Comparison of ENCODE assay signal across 22 cellular contexts in genomic region chr2:75570024-75570947, GRCh38. TPM values are rescaled to one million over a fixed set of nuclear protein-coding genes. Genes with fewer than 3 reads are reported as not detected.
DNase-seq lines count a peak whose midpoint lies in the region; TF ChIP-seq lines count a peak whose summit lies in the region.
"Had no signal": no experiment of that assay in that cellular context is flagged by ENCODE, and none has a peak within 500 bp of the region (broad histone marks: within the 10 kb centered on the region; RNA-seq: fewer than 3 reads in every experiment).

No MANE protein-coding gene starts in this region.

- no peak overlapping the region for H4K91ac ChIP-seq in neuronal stem cell (ENCODE audit: low read depth, low read length, poor library complexity)

- H3K27ac ChIP-seq in KMS-11 (peak overlapping the region; percentile 31; the same call in 1 of the 2 replicates), hepatocyte (peak overlapping the region; percentile 84), neuronal stem cell (replicated peaks; ENCODE audit: low read length) (no peak overlapping the region), breast epithelium (peak overlapping the region in 1 of 2 donors; percentile 60)
- H3K27ac ChIP-seq: C4-2B, Peyer's patch, SJCRH30 had no signal

- no peak overlapping the region for H3K23ac ChIP-seq in neuronal stem cell (ENCODE audit: low read depth, low read length, poor library complexity)

- H3K18ac ChIP-seq in neuronal stem cell (ENCODE audit: low read length), result no peak overlapping the region

- H3K14ac ChIP-seq in neuronal stem cell (ENCODE audit: low read length), result no peak overlapping the region

- H3K4me2 ChIP-seq in KMS-11 (peak overlapping the region; percentile 33; the same call in 1 of the 2 replicates), hepatocyte (peak overlapping the region; percentile 63), neuronal stem cell (ENCODE audit: insufficient read depth, low read length, poor library complexity, severe bottlenecking) (no peak overlapping the region)

- no peak for TF ChIP-seq CTCF in KMS-11 (conservative IDR thresholded peaks at IDR 0.05; ENCODE audit: low read depth, low read length)
- TF ChIP-seq CTCF in hepatocyte (IDR thresholded peaks at IDR 0.05; ENCODE audit: poor library complexity), result no peak
- TF ChIP-seq CTCF in type B pancreatic cell (conservative IDR thresholded peaks at IDR 0.05), result no peak
- TF ChIP-seq CTCF in breast epithelium (IDR thresholded peaks at IDR 0.05), result no peak

- no peak overlapping the region for H2BK5ac ChIP-seq in neuronal stem cell (ENCODE audit: low read length)

- no peaks in the 10 kb centered on the region for H3K79me1 ChIP-seq in neuronal stem cell (ENCODE audit: low read depth, low read length)

- H3K9me3 Mint-ChIP-seq in type B pancreatic cell, result no peaks in the 10 kb centered on the region
- H3K9me3 Mint-ChIP-seq: activated CD4-positive, alpha-beta T cell treated with anti-CD3 and anti-CD28 coated beads, Interleukin-2, amount 10 ng/mL, durations not matched to agents 7 days and 5 days; activated T-helper 2 cell treated with anti-CD3 and anti-CD28 coated beads, Interferon-gamma antibody, Interleukin-2, Interleukin-4, amounts not matched to agents 10 μg/mL and 5 μg/mL and 100 μg/mL, durations not matched to agents 14 hours and 24 hours and 36 hours; nephron progenitor cell; T-helper 1 cell treated with Interleukin-12 subunit alpha and Interleukin-12 subunit beta and Interleukin-4 antibody, amounts not matched to agents 30 μg/mL and 1 μg/mL, for 36 hours had no signal

- peaks cover 50% of the 10 kb centered on the region for H3K4me1 Mint-ChIP-seq in type B pancreatic cell (ENCODE audit: unreplicated experiment)

- H3K79me2 ChIP-seq in KMS-11 (ENCODE audit: insufficient read depth, low read depth) (no peaks in the 10 kb centered on the region), hepatocyte (no peaks in the 10 kb centered on the region)

- no peak overlapping the region for H4K8ac ChIP-seq in neuronal stem cell (ENCODE audit: low read depth, low read length)

- H3K27me3 ChIP-seq in KMS-11 (ENCODE audit: insufficient read depth, low read depth) (no peaks in the 10 kb centered on the region), hepatocyte (no peaks in the 10 kb centered on the region), neuronal stem cell (ENCODE audit: control insufficient read depth in 3 of 3, insufficient read depth in 3 of 3, low read depth in 1 of 3, low read length in 3 of 3) (peaks cover 0 to 2% (median 1%) of the 10 kb centered on the region in 3 experiments), breast epithelium (no peaks in the 10 kb centered on the region)
- H3K27me3 ChIP-seq: Peyer's patch, tibial nerve had no signal

- H3K36me3 ChIP-seq in KMS-11 (ENCODE audit: insufficient read depth) (no peaks in the 10 kb centered on the region), hepatocyte (replicated peaks; ENCODE audit: insufficient read depth, low read depth) (no peaks in the 10 kb centered on the region), neuronal stem cell (replicated peaks in 1 of 2; ENCODE audit: control insufficient read depth in 2 of 2, insufficient read depth in 2 of 2, low read length in 2 of 2) (no peaks in the 10 kb centered on the region), breast epithelium (no peaks in the 10 kb centered on the region)
- H3K36me3 ChIP-seq: Peyer's patch, SJCRH30, tibial nerve had no signal

- peak overlapping the region; percentile 51 for H3K27ac Mint-ChIP-seq in type B pancreatic cell
- H3K27ac Mint-ChIP-seq: activated CD4-positive, alpha-beta T cell treated with anti-CD3 and anti-CD28 coated beads, Interleukin-2, amount 10 ng/mL, durations not matched to agents 7 days and 5 days; activated naive CD8-positive, alpha-beta T cell; activated T-helper 2 cell treated with anti-CD3 and anti-CD28 coated beads, Interferon-gamma antibody, Interleukin-2, Interleukin-4, amounts not matched to agents 10 μg/mL and 5 μg/mL and 100 μg/mL, durations not matched to agents 14 hours and 24 hours and 36 hours; T-helper 1 cell treated with Interleukin-12 subunit alpha and Interleukin-12 subunit beta and Interleukin-4 antibody, amounts not matched to agents 30 μg/mL and 1 μg/mL, for 36 hours had no signal

- H3K9me2 ChIP-seq in hepatocyte (replicated peaks; ENCODE audit: insufficient read depth), result no peaks in the 10 kb centered on the region

- H2BK120ac ChIP-seq in neuronal stem cell (ENCODE audit: low read depth, low read length), result no peak overlapping the region

- no peak for DNase-seq in hepatocyte (ENCODE audit: low spot score)
- DNase-seq in neuronal stem cell (ENCODE audit: low spot score), result no peak
- DNase-seq in type B pancreatic cell (ENCODE audit: extremely low spot score, unreplicated experiment), result no peak
- DNase-seq in activated CD4-positive, alpha-beta T cell treated with anti-CD3 and anti-CD28 coated beads, Interleukin-2, amount 50 U/mL, for 48 hours, result no peak
- no peak for DNase-seq in UCSD-AML1 (lab: John Stamatoyannopoulos, UW; ENCODE audit: unreplicated experiment)
- no peak for DNase-seq in breast epithelium (ENCODE audit: low spot score in 2 of 2)
- DNase-seq in DMS 273 treated with DMSO at 0.1 percent for 48 hours (lab: John Stamatoyannopoulos, UW), result no peak
- DNase-seq: activated CD4-positive, alpha-beta T cell treated with anti-CD3 and anti-CD28 coated beads, Interleukin-2, amount 10 ng/mL, durations not matched to agents 7 days and 5 days; Calu3; midbrain; nephron progenitor cell; Peyer's patch; stimulated activated CD4-positive, alpha-beta T cell treated with anti-CD3 and anti-CD28 coated beads, Interleukin-4, amount 100 ng/mL, for 1 hour; stimulated activated naive CD4-positive, alpha-beta T cell treated with Interleukin-2 at 50 U/mL for 16 hours had no signal

- no peak overlapping the region for H2AK5ac ChIP-seq in neuronal stem cell (ENCODE audit: low read depth, low read length)

- peak overlapping the region; percentile 32 for H3K4me3 Mint-ChIP-seq in type B pancreatic cell
- H3K4me3 Mint-ChIP-seq: activated CD4-positive, alpha-beta T cell treated with anti-CD3 and anti-CD28 coated beads, Interleukin-2, amount 10 ng/mL, durations not matched to agents 7 days and 5 days; activated naive CD8-positive, alpha-beta T cell; nephron progenitor cell; T-helper 1 cell treated with Interleukin-12 subunit alpha and Interleukin-12 subunit beta and Interleukin-4 antibody, amounts not matched to agents 30 μg/mL and 1 μg/mL, for 36 hours had no signal

- peak overlapping the region; percentile 28; the same call in 1 of the 2 replicates for H2AFZ ChIP-seq in KMS-11 (ENCODE audit: low read depth)
- no peak overlapping the region for H2AFZ ChIP-seq in hepatocyte
- peak overlapping the region; percentile 35 for H2AFZ ChIP-seq in neuronal stem cell (ENCODE audit: low read length)

- H3K4ac ChIP-seq in neuronal stem cell (ENCODE audit: low read length), result no peak overlapping the region

- H3K9me3 ChIP-seq in hepatocyte (ENCODE audit: low read depth) (no peaks in the 10 kb centered on the region), neuronal stem cell (replicated peaks in 1 of 2; ENCODE audit: control insufficient read depth in 2 of 2, insufficient read depth in 1 of 2, low read depth in 1 of 2, low read length in 2 of 2) (no peaks in the 10 kb centered on the region), breast epithelium (no peaks in the 10 kb centered on the region)
- H3K9me3 ChIP-seq: Peyer's patch, SJCRH30, tibial nerve had no signal

- H3K4me3 ChIP-seq in KMS-11 (IDR thresholded peaks at IDR 0.05; ENCODE audit: insufficient read depth, low read depth, low read length) (no peak overlapping the region), hepatocyte (no peak overlapping the region), neuronal stem cell (ENCODE audit: low read length in 2 of 2) (no peak overlapping the region), breast epithelium (no peak overlapping the region)
- H3K4me3 ChIP-seq: Peyer's patch, SJCRH30, tibial nerve had no signal

- H3K36me3 Mint-ChIP-seq in type B pancreatic cell, result no peaks in the 10 kb centered on the region
- H3K36me3 Mint-ChIP-seq: activated naive CD8-positive, alpha-beta T cell had no signal

- intact Hi-C loops in breast epithelium (cut with DNase I; ENCODE audit: low total_unique reads), result no loop called here

- H3K9ac ChIP-seq in KMS-11 (peak overlapping the region; percentile 20; the same call in 1 of the 2 replicates), neuronal stem cell (ENCODE audit: low read depth, low read length, poor library complexity) (no peak overlapping the region)

- 80% methylated on average over 8 of the region's 8 CpGs for WGBS in hepatocyte (ENCODE audit: low lambda C conversion rate, missing lambda C conversion rate)
- no CpG with 5 or more reads among the region's 8 CpGs for WGBS in neuronal stem cell (ENCODE audit: extremely low coverage in 2 of 2, insufficient read length in 2 of 2, insufficient replicate concordance in 1 of 2), 2 donors

- no peak overlapping the region for H2BK12ac ChIP-seq in neuronal stem cell (ENCODE audit: low read length)

- H3K27me3 Mint-ChIP-seq in type B pancreatic cell, result peaks cover 2% of the 10 kb centered on the region

- TF ChIP-seq POLR2A in breast epithelium (IDR thresholded peaks at IDR 0.05), result no peak

- H3K4me1 ChIP-seq in KMS-11 (ENCODE audit: low read depth, poor library complexity, severe bottlenecking), result peaks cover 17% of the 10 kb centered on the region
- H3K4me1 ChIP-seq in hepatocyte (ENCODE audit: insufficient read depth), result peaks cover 37% of the 10 kb centered on the region
- H3K4me1 ChIP-seq in neuronal stem cell (ENCODE audit: control insufficient read depth in 2 of 2, insufficient read depth in 1 of 2, low read depth in 1 of 2, low read length in 2 of 2), result peaks cover 0 to 4% of the 10 kb centered on the region in 2 donors
- H3K4me1 ChIP-seq in breast epithelium, result no peaks in the 10 kb centered on the region
- H3K4me1 ChIP-seq: Peyer's patch had no signal

- no peaks in the 10 kb centered on the region for H4K20me1 ChIP-seq in KMS-11 (ENCODE audit: insufficient read depth)
- no peaks in the 10 kb centered on the region for H4K20me1 ChIP-seq in hepatocyte (ENCODE audit: insufficient read depth, poor library complexity, severe bottlenecking)

- no peak overlapping the region for H2BK15ac ChIP-seq in neuronal stem cell (ENCODE audit: low read length)

RNA-seq across cellular contexts. Expression of gene EVA1A, which starts 9.5 kb away (rescaled TPM):
- total RNA-seq in hepatocyte (30.8 and 36.2 TPM in 2 replicates), type B pancreatic cell (ENCODE audit: low replicate concordance) (10.8 and 13.5 TPM in 2 replicates), breast epithelium (10 to 100 TPM in 1 of 3 donors, 1 to 10 TPM in 1, not detected in 1; 5.2 to 10.4 TPM)
- polyA plus RNA-seq in hepatocyte, result 15.3 and 17.2 TPM in 2 replicates
- polyA plus RNA-seq in neuronal stem cell (2013, experiment 1 of 2), result 1.7 TPM
- polyA plus RNA-seq in neuronal stem cell (2013, experiment 2 of 2), result 1.6 TPM
- total RNA-seq: activated T-helper 2 cell treated with anti-CD3 and anti-CD28 coated beads, Interferon-gamma antibody, Interleukin-2, Interleukin-4, amounts not matched to agents 10 μg/mL and 5 μg/mL and 100 μg/mL, durations not matched to agents 14 hours and 24 hours and 36 hours; Calu3; NCI-H460; SJCRH30 had no signal
